ENCODE assay signal across 1 cellular context in the genomic region with DNA sequence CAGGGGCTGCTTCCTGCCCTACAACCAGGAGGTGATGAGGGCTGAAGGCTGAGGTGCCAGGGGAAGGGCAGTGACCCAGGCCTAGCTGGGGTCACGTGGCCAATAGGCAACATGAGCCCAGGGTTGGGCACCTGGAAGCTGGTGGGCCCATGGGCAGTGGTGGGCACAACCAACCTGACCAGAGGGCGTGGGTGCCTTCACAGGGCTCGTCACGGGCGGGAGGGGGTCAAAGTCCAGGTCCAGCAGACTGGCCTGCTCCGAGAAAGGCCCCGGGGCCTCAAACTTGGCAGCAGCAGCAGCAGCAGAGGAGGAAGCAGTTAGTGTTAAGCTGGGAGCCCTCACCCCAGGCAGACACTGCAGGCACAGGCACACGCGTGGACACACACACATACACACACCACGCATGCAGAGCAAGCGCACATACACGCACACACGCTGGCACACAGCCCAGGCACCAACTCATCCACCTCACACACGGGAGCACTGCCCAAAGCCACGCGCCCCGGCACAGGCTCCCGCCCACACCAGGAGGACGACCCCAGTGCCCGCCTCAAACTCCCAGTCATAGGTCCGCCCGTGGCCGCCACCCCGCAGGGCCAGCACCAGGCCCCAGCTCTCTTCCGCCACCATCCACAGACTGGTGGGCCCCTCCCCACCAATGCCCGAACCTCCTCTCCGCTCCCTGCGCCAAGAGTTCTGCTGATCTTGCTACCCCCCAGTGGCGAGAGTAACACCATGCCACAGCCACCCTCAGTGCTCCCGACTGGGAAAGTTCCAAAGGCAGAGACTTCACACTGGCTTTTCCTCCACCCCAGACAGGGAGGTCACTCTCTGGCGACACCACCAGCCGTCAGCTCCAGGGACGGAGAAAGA.
TF ChIP-seq lines count a peak whose summit lies in the region.

No MANE protein-coding gene starts in this region.

TF ChIP-seq in IMR-90, 13 proteins besides CTCF, POLR2A, EP300 and RAD21:
- no peak for TF ChIP-seq CEBPB (IDR thresholded peaks at IDR 0.05; ENCODE audit: low read depth, low read length)
- TF ChIP-seq, protein P1, sequence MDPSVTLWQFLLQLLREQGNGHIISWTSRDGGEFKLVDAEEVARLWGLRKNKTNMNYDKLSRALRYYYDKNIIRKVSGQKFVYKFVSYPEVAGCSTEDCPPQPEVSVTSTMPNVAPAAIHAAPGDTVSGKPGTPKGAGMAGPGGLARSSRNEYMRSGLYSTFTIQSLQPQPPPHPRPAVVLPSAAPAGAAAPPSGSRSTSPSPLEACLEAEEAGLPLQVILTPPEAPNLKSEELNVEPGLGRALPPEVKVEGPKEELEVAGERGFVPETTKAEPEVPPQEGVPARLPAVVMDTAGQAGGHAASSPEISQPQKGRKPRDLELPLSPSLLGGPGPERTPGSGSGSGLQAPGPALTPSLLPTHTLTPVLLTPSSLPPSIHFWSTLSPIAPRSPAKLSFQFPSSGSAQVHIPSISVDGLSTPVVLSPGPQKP (IDR thresholded peaks at IDR 0.05; ENCODE audit: borderline replicate concordance, low read depth, low read length) = no peak
- TF ChIP-seq MAFK (IDR thresholded peaks at IDR 0.05; ENCODE audit: low read depth, low read length) = no peak
- TF ChIP-seq RFX5 (IDR thresholded peaks at IDR 0.05; ENCODE audit: low read depth, low read length) = no peak
- no peak for TF ChIP-seq RCOR1 (IDR thresholded peaks at IDR 0.05; ENCODE audit: insufficient replicate concordance, low read length)
- no peak for TF ChIP-seq CHD1 (IDR thresholded peaks at IDR 0.05; ENCODE audit: low read depth, low read length)
